In genomic region chr19:51301266-51301665, GRCh38 we compare ENCODE assay signal across 9 cellular contexts. TPM values are rescaled to one million over a fixed set of nuclear protein-coding genes. Genes with fewer than 3 reads are reported as not detected.
"Had no signal": no experiment of that assay in that cellular context is flagged by ENCODE, and none has a peak within 500 bp of the region (broad histone marks: within the 10 kb centered on the region; RNA-seq: fewer than 3 reads in every experiment).

No MANE protein-coding gene starts in this region.

- H3K27ac Mint-ChIP-seq: IgD-negative memory B cell had no signal

- H3K4me3 ChIP-seq: K562 had no signal

- H3K27ac ChIP-seq: HL-60 had no signal

- ATAC-seq: HepG2, K562 had no signal

- DNase-seq: IMR-90, KBM-7, KG1 had no signal

- H3K4me1 Mint-ChIP-seq: IgD-negative memory B cell had no signal

RNA-seq across cellular contexts. Expression of gene IGLON5, which starts 10.2 kb away (rescaled TPM):
- total RNA-seq: HT-29, HT1080, IMR-90 had no signal
- polyA plus RNA-seq: IgD-negative memory B cell, IMR-90 had no signal

RNA-seq across cellular contexts. Expression of gene SIGLECL1, which starts 50.4 kb away (rescaled TPM):
- total RNA-seq: HepG2, HT-29, HT1080, IMR-90, K562 had no signal
- polyA plus RNA-seq: HepG2, IgD-negative memory B cell, IMR-90, K562 had no signal
